In genomic region chr17:28744104-28744801, GRCh38 we compare ENCODE assay signal across 1 cellular context.
A peak's percentile ranks its signal among the peaks of the same experiment; 100 is the strongest.
TF ChIP-seq lines count a peak whose summit lies in the region.

No MANE protein-coding gene starts in this region.

TF ChIP-seq in K562, 482 proteins besides CTCF, POLR2A, EP300 and RAD21 (continues in another document):
- TF ChIP-seq ZNF140 (CRISPR knock-in tag; IDR thresholded peaks at IDR 0.05), result no peak
- TF ChIP-seq PCBP2 (IDR thresholded peaks at IDR 0.05; ENCODE audit: low read depth, low read length, poor library complexity, severe bottlenecking), result no peak
- TF ChIP-seq U2AF1 (optimal IDR thresholded peaks at IDR 0.05; ENCODE audit: low read depth, low read length), result no peak
- no peak for TF ChIP-seq ARID3A (IDR thresholded peaks at IDR 0.05; ENCODE audit: borderline replicate concordance, low read depth, low read length)
- TF ChIP-seq ZNF311 (CRISPR knock-in tag; IDR thresholded peaks at IDR 0.05), result no peak
- no peak for TF ChIP-seq SMARCB1 (IDR thresholded peaks at IDR 0.05; ENCODE audit: insufficient read length, low read depth)
- TF ChIP-seq STAT6 (CRISPR knock-in tag; IDR thresholded peaks at IDR 0.05), result no peak
- no peak for TF ChIP-seq ZBTB49 (CRISPR knock-in tag; IDR thresholded peaks at IDR 0.05; ENCODE audit: borderline replicate concordance)
- TF ChIP-seq ZNF253 (CRISPR knock-in tag; conservative IDR thresholded peaks at IDR 0.05), result no peak
- no peak for TF ChIP-seq SIN3A (IDR thresholded peaks at IDR 0.05; ENCODE audit: borderline replicate concordance in 2 of 2, control insufficient read depth in 1 of 2, low read depth in 2 of 2, low read length in 2 of 2)
- no peak for TF ChIP-seq MBD1 (CRISPR knock-in tag; IDR thresholded peaks at IDR 0.05)
- no peak; a peak in 1 of 4 replicates for TF ChIP-seq KDM4B (IDR thresholded peaks at IDR 0.05; ENCODE audit: borderline replicate concordance in 2 of 2, low read depth in 1 of 2)
- TF ChIP-seq CBFA2T2 (conservative IDR thresholded peaks at IDR 0.05), result no peak
- no peak for TF ChIP-seq E2F3 (CRISPR knock-in tag; IDR thresholded peaks at IDR 0.05)
- TF ChIP-seq NFRKB (IDR thresholded peaks at IDR 0.05; ENCODE audit: low read depth), result no peak
- TF ChIP-seq PTRF (tag; IDR thresholded peaks at IDR 0.05), result no peak
- TF ChIP-seq ZNF174 (CRISPR knock-in tag; IDR thresholded peaks at IDR 0.05), result no peak
- TF ChIP-seq ATF3 (IDR thresholded peaks at IDR 0.05), result peak; percentile 83
- TF ChIP-seq ATF3 (CRISPR knock-in tag; conservative IDR thresholded peaks at IDR 0.05), result no peak
- TF ChIP-seq KLF16 (IDR thresholded peaks at IDR 0.05), result no peak
- no peak for TF ChIP-seq ZFP91 (CRISPR knock-in tag; IDR thresholded peaks at IDR 0.05)
- TF ChIP-seq TAF7 (tag; IDR thresholded peaks at IDR 0.05), result no peak
- TF ChIP-seq ZNF830 (CRISPR knock-in tag; IDR thresholded peaks at IDR 0.05), result no peak
- peak; percentile 75 for TF ChIP-seq FIP1L1 (IDR thresholded peaks at IDR 0.05; ENCODE audit: low read depth, low read length, poor library complexity, severe bottlenecking)
- TF ChIP-seq HNRNPL (IDR thresholded peaks at IDR 0.05; ENCODE audit: low read depth, low read length), result no peak
- no peak for TF ChIP-seq PCBP1 (IDR thresholded peaks at IDR 0.05; ENCODE audit: low read depth, low read length, poor library complexity, severe bottlenecking)
- TF ChIP-seq ZNF395 (CRISPR knock-in tag; IDR thresholded peaks at IDR 0.05), result no peak; the same call in 1 of the 2 replicates
- TF ChIP-seq SNAPC5 (CRISPR knock-in tag; IDR thresholded peaks at IDR 0.05), result no peak
- no peak for TF ChIP-seq ZC3H4 (CRISPR knock-in tag; IDR thresholded peaks at IDR 0.05; ENCODE audit: borderline replicate concordance)
- TF ChIP-seq NR2C2 (CRISPR knock-in tag; IDR thresholded peaks at IDR 0.05), result 0 out of 2 replicates have a peak, but pooled peaks have one; percentile 53
- peak; percentile 94 for TF ChIP-seq NR2C2 (tag; IDR thresholded peaks at IDR 0.05)
- no peak for TF ChIP-seq POU5F1 (IDR thresholded peaks at IDR 0.05; ENCODE audit: borderline replicate concordance, low read depth, low read length, partially characterized antibody)
- no peak for TF ChIP-seq DDX20 (tag; IDR thresholded peaks at IDR 0.05; ENCODE audit: low read depth)
- no peak for TF ChIP-seq RAD51 (IDR thresholded peaks at IDR 0.05; ENCODE audit: borderline replicate concordance, low read depth)
- peak; percentile 81 for TF ChIP-seq ZNF740 (CRISPR knock-in tag; IDR thresholded peaks at IDR 0.05)
- no peak; a peak in 1 of 4 replicates for TF ChIP-seq ZNF740 (tag; IDR thresholded peaks at IDR 0.05)
- no peak for TF ChIP-seq ESRRA (IDR thresholded peaks at IDR 0.05; ENCODE audit: borderline replicate concordance, low read depth)
- TF ChIP-seq ZNF766 (CRISPR knock-in tag; conservative IDR thresholded peaks at IDR 0.05), result no peak
- TF ChIP-seq E4F1 (CRISPR knock-in tag; IDR thresholded peaks at IDR 0.05; ENCODE audit: borderline replicate concordance), result no peak
- TF ChIP-seq GATAD2B (IDR thresholded peaks at IDR 0.05; ENCODE audit: borderline replicate concordance), result no peak
- TF ChIP-seq ZNF197 (CRISPR knock-in tag; IDR thresholded peaks at IDR 0.05; ENCODE audit: low read depth), result peak; percentile 30; the same call in 1 of the 2 replicates
- TF ChIP-seq NFATC3 (IDR thresholded peaks at IDR 0.05), result no peak
- TF ChIP-seq ZBTB8A (IDR thresholded peaks at IDR 0.05; ENCODE audit: partially characterized antibody), result no peak
- no peak for TF ChIP-seq HNRNPLL (IDR thresholded peaks at IDR 0.05; ENCODE audit: low read depth, low read length, poor library complexity, severe bottlenecking)
- TF ChIP-seq HDAC6 (IDR thresholded peaks at IDR 0.05; ENCODE audit: low read depth, low read length), result no peak
- no peak for TF ChIP-seq NCOA4 (IDR thresholded peaks at IDR 0.05; ENCODE audit: partially characterized antibody)
- TF ChIP-seq HNRNPH1 (optimal IDR thresholded peaks at IDR 0.05; ENCODE audit: low read depth, low read length), result no peak
